ENCODE assay signal across 17 cellular contexts in genomic region chr2:187875271-187875670, GRCh38.
"Had no signal": no experiment of that assay in that cellular context is flagged by ENCODE, and none has a peak within 500 bp of the region (broad histone marks: within the 10 kb centered on the region; RNA-seq: fewer than 3 reads in every experiment).

No MANE protein-coding gene starts in this region.

- H3K27me3 ChIP-seq: adrenal gland, brain microvascular endothelial cell, sigmoid colon, upper lobe of left lung had no signal

- H3K4me1 Mint-ChIP-seq: activated B cell treated with CpG ODN at 0.5 μM for 24 hours had no signal

- ATAC-seq: effector memory CD8-positive, alpha-beta T cell; left colon; natural killer cell treated with Interleukin-12 subunit alpha and Interleukin-12 subunit beta and Interleukin-15 and Interleukin-18, amount 100 ng/mL, for 72 hours; psoas muscle had no signal

- H3K36me3 ChIP-seq: adrenal gland, brain microvascular endothelial cell, sigmoid colon, upper lobe of left lung had no signal

- H3K27me3 Mint-ChIP-seq: activated B cell treated with CpG ODN at 0.5 μM for 24 hours; effector memory CD8-positive, alpha-beta T cell; natural killer cell treated with Interleukin-12 subunit alpha and Interleukin-12 subunit beta and Interleukin-15 and Interleukin-18, amount 100 ng/mL, for 72 hours; stimulated activated naive CD8-positive, alpha-beta T cell treated with anti-CD3 and anti-CD28 coated beads, Interleukin-15, Interleukin-2, amounts not matched to agents 100 ng/mL and 50 ng/mL, for 24 hours had no signal

- H3K27ac Mint-ChIP-seq: activated B cell treated with CpG ODN at 0.5 μM for 24 hours; effector memory CD8-positive, alpha-beta T cell; natural killer cell treated with Interleukin-12 subunit alpha and Interleukin-12 subunit beta and Interleukin-15 and Interleukin-18, amount 100 ng/mL, for 72 hours; stimulated activated naive CD8-positive, alpha-beta T cell treated with anti-CD3 and anti-CD28 coated beads, Interleukin-15, Interleukin-2, amounts not matched to agents 100 ng/mL and 50 ng/mL, for 24 hours had no signal

- H3K9me3 ChIP-seq: adrenal gland, psoas muscle, sigmoid colon, upper lobe of left lung had no signal

- DNase-seq: activated B cell treated with CpG ODN at 0.5 μM for 24 hours; activated CD4-positive, alpha-beta T cell treated with anti-CD3 and anti-CD28 coated beads, Interleukin-2, amount 50 U/mL, for 1 hour; activated naive CD4-positive, alpha-beta T cell treated with anti-CD3 and anti-CD28 coated beads, Interleukin-2, amount 50 U/mL, for 16 hours; adrenal gland; brain microvascular endothelial cell; effector memory CD8-positive, alpha-beta T cell; erythroblast; foreskin fibroblast; left colon; psoas muscle; sigmoid colon; stimulated activated CD4-positive, alpha-beta T cell treated with anti-CD3 and anti-CD28 coated beads, Interleukin-4, amount 100 ng/mL, for 1 hour; stimulated activated CD8-positive, alpha-beta memory T cell treated with anti-CD3 and anti-CD28 coated beads, Interleukin-4, amount 100 ng/mL, for 48 hours; T-helper 2 cell had no signal

- H3K4me3 Mint-ChIP-seq: activated B cell treated with CpG ODN at 0.5 μM for 24 hours; effector memory CD8-positive, alpha-beta T cell; natural killer cell treated with Interleukin-12 subunit alpha and Interleukin-12 subunit beta and Interleukin-15 and Interleukin-18, amount 100 ng/mL, for 72 hours; stimulated activated naive CD8-positive, alpha-beta T cell treated with anti-CD3 and anti-CD28 coated beads, Interleukin-15, Interleukin-2, amounts not matched to agents 100 ng/mL and 50 ng/mL, for 24 hours had no signal

- H3K9me3 Mint-ChIP-seq: stimulated activated naive CD8-positive, alpha-beta T cell treated with anti-CD3 and anti-CD28 coated beads, Interleukin-15, Interleukin-2, amounts not matched to agents 100 ng/mL and 50 ng/mL, for 24 hours had no signal

- H3K4me3 ChIP-seq: adrenal gland, psoas muscle, sigmoid colon, upper lobe of left lung had no signal

- H3K4me1 ChIP-seq: adrenal gland, psoas muscle, sigmoid colon had no signal

- H3K27ac ChIP-seq: adrenal gland, brain microvascular endothelial cell, psoas muscle, sigmoid colon, upper lobe of left lung had no signal
